ENCODE assay signal across 8 cellular contexts in genomic region chr9:122912964-122913673, GRCh38. TPM values are rescaled to one million over a fixed set of nuclear protein-coding genes. Genes with fewer than 3 reads are reported as not detected.
DNase-seq lines count a peak whose midpoint lies in the region; ATAC-seq and TF ChIP-seq lines count a peak whose summit lies in the region.

Gene ZBTB6, minus strand, starts transcription at chr9:122913323. Its CDS starts 1,251 bp downstream, at chr9:122912072.

- H3K27me3 ChIP-seq in HAP-1 (ENCODE audit: low read depth) (no peaks in the 10 kb centered on the region), MG63 (no peaks in the 10 kb centered on the region), gastroesophageal sphincter (no peaks in the 10 kb centered on the region), thoracic aorta (replicated peaks; ENCODE audit: insufficient read depth) (no peaks in the 10 kb centered on the region)

- ATAC-seq in gastroesophageal sphincter (peak; percentile 90), thoracic aorta (ENCODE audit: insufficient number of reproducible peaks, low FRiP score, low read depth) (peak; percentile 79)

- TF ChIP-seq POLR2A in gastroesophageal sphincter (IDR thresholded peaks at IDR 0.05) = peak in 1 of 2 donors; percentile 20

- peak within 1 kb of the TSS; percentile 84 for H3K4me3 ChIP-seq in HAP-1
- peak within 1 kb of the TSS; percentile 94 for H3K4me3 ChIP-seq in MG63
- peak within 1 kb of the TSS; percentile 69 to 72 for H3K4me3 ChIP-seq in gastroesophageal sphincter
- H3K4me3 ChIP-seq in thoracic aorta = peak within 1 kb of the TSS; percentile 76

- DNase-seq in GDM1 (lab: John Stamatoyannopoulos, UW) (peak; percentile 32), HAP-1 (ENCODE audit: low spot score in 2 of 2) (peak; percentile 84 to 87), MG63 (peak; percentile 81), SIG-M5 (lab: John Stamatoyannopoulos, UW) (peak; percentile 30), non-pigmented ciliary epithelial cell (ENCODE audit: low read depth) (peak; percentile 48), thoracic aorta (ENCODE audit: low spot score) (peak; percentile 22)
- peak; percentile 75 for DNase-seq in activated naive CD4-positive, alpha-beta T cell treated with Interleukin-2 at 50 U/mL for 16 hours

- H3K27ac ChIP-seq in gastroesophageal sphincter (peak within 1 kb of the TSS; percentile 39 to 89 (median 84)), thoracic aorta (peak within 1 kb of the TSS; percentile 63 to 83)

- H3K4me1 ChIP-seq in HAP-1 (peaks cover 3% of the 10 kb centered on the region; the same call in 1 of the 2 replicates), gastroesophageal sphincter (peaks cover 0 to 24% (median 3%) of the 10 kb centered on the region in 3 donors), thoracic aorta (ENCODE audit: control insufficient read depth in 1 of 2, low read depth in 2 of 2) (peaks cover 4 to 15% of the 10 kb centered on the region in 2 donors)

- TF ChIP-seq CTCF in gastroesophageal sphincter (IDR thresholded peaks at IDR 0.05) (no peak), thoracic aorta (IDR thresholded peaks at IDR 0.05) (no peak)

- WGBS in gastroesophageal sphincter (ENCODE audit: low coverage in 1 of 2), 2 donors = 1% methylated on average over 21 of the region's 35 CpGs

- TF ChIP-seq EP300 in gastroesophageal sphincter (IDR thresholded peaks at IDR 0.05) = no peak

- in situ Hi-C loops in HAP-1 (cut with MboI; ENCODE audit: low sequenced_read_pairs) = no loop called here

- peaks cover 12% of the 10 kb centered on the region for H3K36me3 ChIP-seq in HAP-1 (replicated peaks)
- peaks cover 39% of the 10 kb centered on the region for H3K36me3 ChIP-seq in MG63
- H3K36me3 ChIP-seq in gastroesophageal sphincter = peaks cover 0 to 34% of the 10 kb centered on the region in 2 donors
- peaks cover 9% of the 10 kb centered on the region for H3K36me3 ChIP-seq in thoracic aorta

- no peaks in the 10 kb centered on the region for H3K9me3 ChIP-seq in HAP-1
- no peaks in the 10 kb centered on the region for H3K9me3 ChIP-seq in MG63
- H3K9me3 ChIP-seq in gastroesophageal sphincter = no peaks in the 10 kb centered on the region
- H3K9me3 ChIP-seq in thoracic aorta = no peaks in the 10 kb centered on the region

RNA-seq across cellular contexts. Expression of gene ZBTB6, which starts in this region (rescaled TPM):
- total RNA-seq in MG63 (2014; rRNA removed; shearing (Covaris generic); ENCODE audit: low replicate concordance) = 4.3 and 8.0 TPM in 2 replicates
- 10 to 100 TPM in 2 of 4 donors, 1 to 10 TPM in 2; 7.4 to 10.9 (median 9.8) TPM for total RNA-seq in gastroesophageal sphincter
- total RNA-seq in thoracic aorta = 1 to 10 TPM; 6.2 to 8.0 TPM

Comparison
In these comparisons a context has a peak if more than half of its experiments do, and no peak if none do; other contexts are left out.
1. Peak in every context shown above with its lines: DNase-seq, ATAC-seq, H3K4me3 ChIP-seq and H3K27ac ChIP-seq.
2. DNase-seq: peak in every context shown above with its lines; median percentile 86 in HAP-1; 81 in MG63; 75 in activated naive CD4-positive, alpha-beta T cell treated with Interleukin-2 at 50 U/mL for 16 hours; 48 in non-pigmented ciliary epithelial cell; 32 in GDM1; 30 in SIG-M5; 22 in thoracic aorta.